ENCODE assay signal across 16 cellular contexts in genomic region chr4:39279416-39279815, GRCh38.
"Had no signal": no experiment of that assay in that cellular context is flagged by ENCODE, and none has a peak within 500 bp of the region (broad histone marks: within the 10 kb centered on the region; RNA-seq: fewer than 3 reads in every experiment).

No MANE protein-coding gene starts in this region.

- H3K9me3 ChIP-seq: right lobe of liver, SJSA1, upper lobe of left lung had no signal

- H3K9me3 Mint-ChIP-seq: activated naive CD8-positive, alpha-beta T cell treated with anti-CD3 and anti-CD28 coated beads, Interleukin-2, amount 10 ng/mL, durations not matched to agents 7 days and 5 days had no signal

- H3K27ac Mint-ChIP-seq: activated naive CD8-positive, alpha-beta T cell treated with anti-CD3 and anti-CD28 coated beads, Interleukin-2, amount 10 ng/mL, durations not matched to agents 7 days and 5 days had no signal

- H3K4me1 ChIP-seq: foreskin keratinocyte, right lobe of liver, SJSA1, upper lobe of left lung had no signal

- ATAC-seq: foreskin keratinocyte, left ventricle myocardium superior had no signal

- FAIRE-seq: endometrium had no signal

- H3K36me3 ChIP-seq: SJSA1 had no signal

- H3K79me2 ChIP-seq: hepatocyte had no signal

- H3K4me1 Mint-ChIP-seq: activated naive CD8-positive, alpha-beta T cell treated with anti-CD3 and anti-CD28 coated beads, Interleukin-2, amount 10 ng/mL, durations not matched to agents 7 days and 5 days had no signal

- H2AFZ ChIP-seq: hepatocyte had no signal

- H3K4me2 ChIP-seq: hepatocyte, smooth muscle cell had no signal

- H3K27ac ChIP-seq: foreskin keratinocyte, hepatocyte, right lobe of liver, SJSA1, upper lobe of left lung had no signal

- DNase-seq: activated gamma-delta T cell treated with Interleukin-2 at 50 U/mL for 16 hours; activated naive CD8-positive, alpha-beta T cell treated with anti-CD3 and anti-CD28 coated beads, Interleukin-2, amount 10 ng/mL, durations not matched to agents 7 days and 5 days; amniotic stem cell; left ventricle myocardium superior; midbrain; posterior cingulate gyrus; right lobe of liver; stimulated activated CD4-positive, alpha-beta T cell treated with anti-CD3 and anti-CD28 coated beads, Interleukin-15, amount 100 ng/mL, for 24 hours; stimulated activated naive CD4-positive, alpha-beta T cell; T-helper 9 cell had no signal

- H3K4me3 ChIP-seq: hepatocyte, right lobe of liver, SJSA1, smooth muscle cell, upper lobe of left lung had no signal

- H3K27me3 ChIP-seq: foreskin keratinocyte, hepatocyte, right lobe of liver, SJSA1, upper lobe of left lung had no signal

- H3K4me3 Mint-ChIP-seq: activated naive CD8-positive, alpha-beta T cell treated with anti-CD3 and anti-CD28 coated beads, Interleukin-2, amount 10 ng/mL, durations not matched to agents 7 days and 5 days had no signal

- H3K27me3 Mint-ChIP-seq: activated naive CD8-positive, alpha-beta T cell treated with anti-CD3 and anti-CD28 coated beads, Interleukin-2, amount 10 ng/mL, durations not matched to agents 7 days and 5 days had no signal
